8 cellular contexts compared by ENCODE assay signal in the genomic region with DNA sequence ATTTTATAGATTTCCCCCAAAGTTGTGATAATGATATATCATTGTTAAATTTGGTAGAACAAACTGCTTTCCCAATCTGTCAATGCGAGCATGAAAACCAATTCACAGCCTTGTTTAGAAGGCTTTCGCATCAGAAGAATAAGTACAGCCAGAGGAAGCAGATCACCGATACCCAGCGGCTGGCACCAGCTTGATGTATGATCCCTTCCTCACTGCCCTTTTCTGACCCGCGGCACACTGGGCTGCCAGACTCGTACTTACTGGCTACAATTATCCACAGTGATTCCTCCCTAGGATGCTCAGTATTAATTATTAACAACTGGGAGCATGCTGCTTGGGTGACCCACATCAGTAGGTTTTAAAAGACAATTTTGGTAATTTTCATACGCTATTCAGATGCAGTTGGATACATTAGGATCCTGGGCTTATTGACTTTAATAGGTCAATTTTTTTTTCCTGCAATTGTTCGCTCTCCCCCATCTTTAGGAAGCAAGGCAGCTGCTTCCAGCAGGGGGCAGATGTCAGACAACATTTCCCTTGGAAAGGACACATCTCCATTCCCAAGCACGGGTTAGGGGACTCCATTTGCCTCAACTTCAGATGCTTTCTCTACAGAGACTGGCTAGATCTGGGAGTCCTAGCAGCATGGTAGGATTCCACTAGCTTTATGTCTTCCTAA.
DNase-seq lines count a peak whose midpoint lies in the region; ATAC-seq lines count a peak whose summit lies in the region.

No MANE protein-coding gene starts in this region.

- no peak overlapping the region for H2BK120ac ChIP-seq in mesenchymal stem cell (ENCODE audit: low read depth, low read length)

- no peak overlapping the region for H2BK15ac ChIP-seq in mesenchymal stem cell (ENCODE audit: low read depth, poor library complexity, severe bottlenecking)

- H2BK5ac ChIP-seq in mesenchymal stem cell (ENCODE audit: low read depth, low read length, poor library complexity, severe bottlenecking), result no peak overlapping the region

- H3K9me3 ChIP-seq in mesenchymal stem cell (ENCODE audit: control insufficient read depth, low read length), result no peaks in the 10 kb centered on the region

- H2AK5ac ChIP-seq in mesenchymal stem cell (ENCODE audit: low read length, severe bottlenecking), result no peak overlapping the region

- H3K18ac ChIP-seq in mesenchymal stem cell (ENCODE audit: low read depth in 1 of 2, low read length in 2 of 2), result no peak overlapping the region

- ATAC-seq in HG02970 (IDR thresholded peaks at IDR 0.05; ENCODE audit: low FRiP score, unreplicated experiment), result no peak
- ATAC-seq in GM18511 (IDR thresholded peaks at IDR 0.05; ENCODE audit: unreplicated experiment), result no peak

- no peak overlapping the region for H2BK12ac ChIP-seq in mesenchymal stem cell (ENCODE audit: low read length in 2 of 2)

- no peak overlapping the region for H2AFZ ChIP-seq in mesenchymal stem cell (ENCODE audit: low read depth, low read length)

- peak in 9 of 14 donors; percentile 2 to 68 (median 31) for DNase-seq in C1 segment of cervical spinal cord (lab: John Stamatoyannopoulos, UW)
- peak; percentile 11 for DNase-seq in HS-27A (ENCODE audit: low read depth)
- DNase-seq in amygdala (lab: John Stamatoyannopoulos, UW), result peak in 30 of 56 donors; percentile 2 to 68 (median 25)
- DNase-seq in mesenchymal stem cell, result no peak
- no peak for DNase-seq in NCI-H146 (lab: John Stamatoyannopoulos, UW)
- DNase-seq in NCI-H1417 treated with DMSO at 0.1 percent for 48 hours (lab: John Stamatoyannopoulos, UW), result no peak

- H3K4me3 ChIP-seq in mesenchymal stem cell (ENCODE audit: insufficient read depth in 1 of 2, low read depth in 1 of 2, low read length in 2 of 2), result peak overlapping the region in 1 of 2 experiments; percentile 43

- peak overlapping the region; percentile 14 for H3K9ac ChIP-seq in mesenchymal stem cell (ENCODE audit: low read length)

- WGBS in mesenchymal stem cell, result 80% methylated on average over 10 of the region's 10 CpGs

- H3K79me1 ChIP-seq in mesenchymal stem cell (replicated peaks; ENCODE audit: low read length, poor library complexity, severe bottlenecking), result no peaks in the 10 kb centered on the region

- no peak overlapping the region for H3K4ac ChIP-seq in mesenchymal stem cell (ENCODE audit: low read depth in 1 of 2, low read length in 2 of 2)

- no peak overlapping the region for H4K8ac ChIP-seq in mesenchymal stem cell (ENCODE audit: low read length)

- no peaks in the 10 kb centered on the region for H3K4me1 ChIP-seq in mesenchymal stem cell (ENCODE audit: control insufficient read depth, insufficient read depth, low read depth, low read length)

- H3K4me2 ChIP-seq in mesenchymal stem cell (ENCODE audit: low read length, poor library complexity, severe bottlenecking), result no peak overlapping the region

- H3K27me3 ChIP-seq in mesenchymal stem cell (ENCODE audit: control insufficient read depth in 1 of 2, insufficient read depth in 1 of 2, low read length in 2 of 2), result no peaks in the 10 kb centered on the region

- H3K14ac ChIP-seq in mesenchymal stem cell (ENCODE audit: low read length in 2 of 2), result no peak overlapping the region

- no peaks in the 10 kb centered on the region for H3K36me3 ChIP-seq in mesenchymal stem cell (ENCODE audit: control insufficient read depth in 1 of 2, insufficient read depth in 2 of 2, low read depth in 1 of 2, low read length in 2 of 2)

- no peak overlapping the region for H4K91ac ChIP-seq in mesenchymal stem cell (ENCODE audit: low read length)

- no peak overlapping the region for H3K23ac ChIP-seq in mesenchymal stem cell (ENCODE audit: low read length in 2 of 2)

- H3K27ac ChIP-seq in mesenchymal stem cell (ENCODE audit: low read length, poor library complexity, severe bottlenecking), result no peak overlapping the region

Comparison
In these comparisons a context has a peak if more than half of its experiments do, and no peak if none do; other contexts are left out.
1. DNase-seq: peak in C1 segment of cervical spinal cord (9 of 14), HS-27A (single experiment) and amygdala (30 of 56); none in mesenchymal stem cell (single experiment), NCI-H146 (single experiment) and NCI-H1417 treated with DMSO at 0.1 percent for 48 hours (single experiment).